Comparison of ENCODE assay signal across 1 cellular context in genomic region chr10:42844810-42845209, GRCh38.
TF ChIP-seq lines count a peak whose summit lies in the region.

No MANE protein-coding gene starts in this region.

TF ChIP-seq in WTC11, 78 proteins besides CTCF, POLR2A, EP300 and RAD21 (continued from another document):
- TF ChIP-seq ARID4B (CRISPR knock-in tag; IDR thresholded peaks at IDR 0.05; ENCODE audit: borderline replicate concordance), result 0 out of 2 replicates have a peak, but pooled peaks have one; percentile 28
- TF ChIP-seq, protein P1, sequence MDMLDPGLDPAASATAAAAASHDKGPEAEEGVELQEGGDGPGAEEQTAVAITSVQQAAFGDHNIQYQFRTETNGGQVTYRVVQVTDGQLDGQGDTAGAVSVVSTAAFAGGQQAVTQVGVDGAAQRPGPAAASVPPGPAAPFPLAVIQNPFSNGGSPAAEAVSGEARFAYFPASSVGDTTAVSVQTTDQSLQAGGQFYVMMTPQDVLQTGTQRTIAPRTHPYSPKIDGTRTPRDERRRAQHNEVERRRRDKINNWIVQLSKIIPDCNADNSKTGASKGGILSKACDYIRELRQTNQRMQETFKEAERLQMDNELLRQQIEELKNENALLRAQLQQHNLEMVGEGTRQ (CRISPR knock-in tag; IDR thresholded peaks at IDR 0.05), result peak; percentile 2; the same call in 1 of the 2 replicates
